In the genomic region with DNA sequence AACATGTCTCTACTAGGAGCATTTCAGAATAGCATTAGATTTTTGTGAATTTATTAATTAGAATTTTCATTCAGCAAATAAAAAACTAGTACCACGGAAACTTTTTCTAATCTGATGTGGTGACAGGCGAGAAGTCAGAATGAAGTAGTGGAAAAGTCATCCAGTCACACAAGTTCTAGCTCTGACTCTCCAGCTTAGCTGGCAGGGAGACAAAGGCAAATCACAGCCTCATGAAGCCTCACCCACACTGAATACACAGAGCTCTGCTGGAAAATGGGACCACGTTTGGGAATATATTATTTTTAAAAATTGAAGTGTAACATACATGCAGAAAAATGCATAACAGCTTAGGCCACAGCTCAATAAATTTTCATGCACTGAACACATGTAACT, we compare ENCODE assay signal across 15 cellular contexts.
"Had no signal": no experiment of that assay in that cellular context is flagged by ENCODE, and none has a peak within 500 bp of the region (broad histone marks: within the 10 kb centered on the region; RNA-seq: fewer than 3 reads in every experiment).

No MANE protein-coding gene starts in this region.

- H3K36me3 ChIP-seq: adrenal gland, thoracic aorta, WERI-Rb-1 had no signal

- H3K9me3 ChIP-seq: thoracic aorta had no signal

- H3K27ac ChIP-seq: adrenal gland, esophagus squamous epithelium, thoracic aorta, WERI-Rb-1 had no signal

- H3K4me3 ChIP-seq: adrenal gland, esophagus squamous epithelium, thoracic aorta had no signal

- DNase-seq: activated CD4-positive, alpha-beta T cell treated with anti-CD3 and anti-CD28 coated beads, Interleukin-2, amount 50 U/mL, for 4 hours; activated gamma-delta T cell treated with Interleukin-2 at 50 U/mL for 16 hours; effector memory CD4-positive, alpha-beta T cell; esophagus squamous epithelium; islet precursor cell; nephron progenitor cell; nucleus accumbens; posterior cingulate gyrus; small intestine; stimulated activated CD4-positive, alpha-beta T cell treated with anti-CD3 and anti-CD28 coated beads, Interleukin-4, amount 100 ng/mL, for 1 hour; WERI-Rb-1 had no signal

- H3K27me3 ChIP-seq: adrenal gland, esophagus squamous epithelium had no signal

- ATAC-seq: activated naive CD4-positive, alpha-beta T cell treated with anti-CD3 and anti-CD28 coated beads, Interleukin-2, amount 50 U/mL, for 72 hours; stimulated activated effector memory CD8-positive, alpha-beta T cell treated with anti-CD3 and anti-CD28 coated beads, Interleukin-12 subunit alpha, Interleukin-12 subunit beta, amount 100 ng/mL, for 72 hours had no signal
